ENCODE assay signal across 8 cellular contexts in the genomic region with DNA sequence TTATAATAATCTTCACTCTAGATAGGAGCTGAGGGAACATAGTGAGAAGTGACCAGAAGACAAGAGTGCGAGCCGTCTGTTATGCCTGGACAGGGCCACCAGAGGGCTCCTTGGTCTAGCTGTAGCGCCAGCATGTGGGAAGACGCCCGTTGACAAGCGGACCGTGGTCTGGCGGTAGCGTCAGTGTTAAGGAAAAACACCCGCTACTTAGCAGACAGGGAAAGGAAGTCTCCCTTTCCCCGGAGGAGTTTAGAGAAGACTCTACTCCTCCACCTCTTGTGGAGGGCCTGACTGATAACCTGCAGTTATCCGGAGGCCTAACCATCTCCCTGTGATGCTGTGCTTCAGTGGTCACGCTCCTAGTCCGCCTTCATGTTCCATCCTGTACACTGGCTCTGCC.
DNase-seq lines count a peak whose midpoint lies in the region; ATAC-seq, FAIRE-seq and TF ChIP-seq lines count a peak whose summit lies in the region.
"Not testable (repeated sequence)": the region's sequence is repeated elsewhere in the genome, so short reads cannot be mapped to it uniquely, and the experiment has no call there.

No MANE protein-coding gene starts in this region.

- intact Hi-C loops in heart left ventricle (cut with DNase I) = loop anchor here in 8 of 10 donors (2.0 to 10.0 kb wide), 3 partner anchors 52 to 1610 kb away; no protein-coding TSS in a partner anchor

- FAIRE-seq in D721Med (lab: Jason Lieb, UNC) = not testable (repeated sequence)

- in situ Hi-C loops in astrocyte of the spinal cord (cut with HindIII; ENCODE audit: low sequenced_read_pairs) = not testable (repeated sequence)

- peak; percentile 62 for ATAC-seq in HG02885 (IDR thresholded peaks at IDR 0.05; ENCODE audit: poor library complexity, unreplicated experiment)
- not testable (repeated sequence) for ATAC-seq in heart left ventricle

- H3K27me3 ChIP-seq in heart left ventricle = peaks cover 0 to 26% (median 3%) of the 10 kb centered on the region in 9 donors

- H3K4me1 ChIP-seq in heart left ventricle = not testable (repeated sequence)

- H3K9me3 ChIP-seq in heart left ventricle = not testable (repeated sequence)

- not testable (repeated sequence) for TF ChIP-seq POLR2A in heart left ventricle (IDR thresholded peaks at IDR 0.05)

- not testable (repeated sequence) for H3K4me3 ChIP-seq in astrocyte of the spinal cord (ENCODE audit: low read depth, low read length)
- H3K4me3 ChIP-seq in heart left ventricle = peak overlapping the region in 1 of 12 donors; percentile 12

- H3K36me3 ChIP-seq in heart left ventricle = not testable (repeated sequence)

- TF ChIP-seq CTCF in D721Med (IDR thresholded peaks at IDR 0.05; ENCODE audit: insufficient read depth, missing control alignments) (peak; percentile 73), astrocyte of the spinal cord (IDR thresholded peaks at IDR 0.05; ENCODE audit: low read depth, low read length) (peak; percentile 94), heart left ventricle (IDR thresholded peaks at IDR 0.05) (peak; percentile 59 to 89 (median 80))

- not testable (repeated sequence) for DNase-seq in D721Med (ENCODE audit: insufficient read length, low spot score)
- peak; percentile 64 for DNase-seq in NCI-H460 (ENCODE audit: extremely low read depth, low read depth)
- DNase-seq in UCSD-AML1 (lab: John Stamatoyannopoulos, UW; ENCODE audit: unreplicated experiment) = peak; percentile 74
- peak; percentile 70 for DNase-seq in astrocyte of the spinal cord (ENCODE audit: low read depth, low spot score)
- peak; percentile 39 to 71 (median 70) for DNase-seq in heart left ventricle
- peak; percentile 32 for DNase-seq in non-pigmented ciliary epithelial cell (ENCODE audit: low read depth)
- DNase-seq in stimulated activated naive CD4-positive, alpha-beta T cell treated with Interleukin-2 at 50 U/mL for 16 hours (lab: John Stamatoyannopoulos, UW) = peak; percentile 33

- not testable (repeated sequence) for H3K27ac ChIP-seq in heart left ventricle

- WGBS in heart left ventricle, 4 donors = 11 to 18% (median 14%) methylated on average over 14 of the region's 14 CpGs
